Comparison of ENCODE assay signal across 7 cellular contexts in the genomic region with DNA sequence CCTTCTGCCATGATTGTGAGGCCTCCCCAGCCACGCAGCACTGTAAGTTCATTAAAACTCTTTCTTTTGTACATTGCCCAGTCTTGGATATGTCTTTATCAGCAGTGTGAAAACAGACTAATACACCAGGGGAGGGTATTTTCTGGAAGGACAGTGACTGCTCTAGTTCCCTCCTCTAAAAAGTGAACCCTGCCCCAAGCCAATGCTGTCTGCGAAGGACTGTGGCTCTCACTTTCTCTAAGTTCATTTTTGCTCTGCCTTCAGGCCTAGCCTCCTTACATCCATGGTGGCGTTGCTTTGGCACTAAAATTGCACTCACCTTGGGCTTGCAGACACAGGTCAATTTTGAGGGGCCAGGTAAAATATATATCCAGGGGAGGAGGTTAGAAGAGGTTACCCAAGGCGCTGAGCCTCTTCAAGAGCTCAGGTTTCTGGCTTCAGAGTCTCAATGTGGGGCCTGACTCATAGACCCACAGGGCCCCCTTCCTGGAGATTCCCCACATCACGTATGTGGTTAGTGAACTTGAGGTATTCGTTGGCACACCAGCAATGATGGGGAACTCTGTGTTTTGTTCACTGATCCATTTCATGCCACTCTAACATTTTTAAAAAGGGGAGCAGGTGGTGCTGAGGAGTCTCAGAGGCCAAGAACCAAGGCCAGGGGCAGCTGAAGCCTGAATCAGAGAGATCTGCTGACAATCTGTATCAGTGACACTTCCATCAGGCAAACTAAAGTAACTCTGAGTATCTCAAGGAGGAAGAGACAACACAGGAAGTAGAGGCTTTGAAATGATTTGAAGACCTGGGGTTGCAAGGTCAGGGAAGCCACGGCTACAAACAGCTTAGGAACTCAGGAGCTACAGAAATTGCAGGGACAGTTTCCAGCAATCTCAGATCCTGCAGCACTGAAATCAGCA.
A peak's percentile ranks its signal among the peaks of the same experiment; 100 is the strongest.
DNase-seq lines count a peak whose midpoint lies in the region; ATAC-seq lines count a peak whose summit lies in the region.

No MANE protein-coding gene starts in this region.

- peak overlapping the region; percentile 76 to 93 for H3K27ac Mint-ChIP-seq in effector memory CD8-positive, alpha-beta T cell

- peak; percentile 71 for DNase-seq in activated CD4-positive, alpha-beta T cell treated with anti-CD3 and anti-CD28 coated beads for 48 hours
- peak; percentile 19 to 22 (median 20) for DNase-seq in effector memory CD8-positive, alpha-beta T cell
- DNase-seq in stimulated activated naive CD8-positive, alpha-beta T cell treated with anti-CD3 and anti-CD28 coated beads, Interleukin-15, Interleukin-2, amounts not matched to agents 100 U/mL and 50 U/mL, for 24 hours, result peak; percentile 51
- DNase-seq in mesenteric fat pad (ENCODE audit: low spot score), result no peak
- DNase-seq in kidney glomerular epithelial cell (lab: John Stamatoyannopoulos, UW), result no peak

- peak overlapping the region; percentile 25 to 55 for H3K4me3 Mint-ChIP-seq in effector memory CD8-positive, alpha-beta T cell

- peak; percentile 62 for ATAC-seq in HG02884 (IDR thresholded peaks at IDR 0.05; ENCODE audit: unreplicated experiment)
- ATAC-seq in effector memory CD8-positive, alpha-beta T cell (replicated peaks), result peak; percentile 93
- ATAC-seq in stimulated activated naive CD8-positive, alpha-beta T cell treated with anti-CD3 and anti-CD28 coated beads, Interleukin-15, Interleukin-2, amounts not matched to agents 100 U/mL and 50 U/mL, for 24 hours, result peak; percentile 96
- ATAC-seq in HG03025 (IDR thresholded peaks at IDR 0.05; ENCODE audit: low FRiP score, unreplicated experiment), result no peak

- no peaks in the 10 kb centered on the region for H3K9me3 Mint-ChIP-seq in effector memory CD8-positive, alpha-beta T cell

- no peaks in the 10 kb centered on the region for H3K36me3 Mint-ChIP-seq in effector memory CD8-positive, alpha-beta T cell (ENCODE audit: insufficient read depth)

- peaks cover 6 to 8% of the 10 kb centered on the region in 2 donors for H3K27me3 Mint-ChIP-seq in effector memory CD8-positive, alpha-beta T cell

- peaks cover 20% of the 10 kb centered on the region in 2 donors for H3K4me1 Mint-ChIP-seq in effector memory CD8-positive, alpha-beta T cell (ENCODE audit: low read depth in 2 of 2)

Comparison
In these comparisons a context has a peak if more than half of its experiments do, and no peak if none do; other contexts are left out.
1. DNase-seq: peak in activated CD4-positive, alpha-beta T cell treated with anti-CD3 and anti-CD28 coated beads for 48 hours (single experiment), effector memory CD8-positive, alpha-beta T cell (3 of 3) and stimulated activated naive CD8-positive, alpha-beta T cell treated with anti-CD3 and anti-CD28 coated beads, Interleukin-15, Interleukin-2, amounts not matched to agents 100 U/mL and 50 U/mL, for 24 hours (single experiment); none in mesenteric fat pad (single experiment) and kidney glomerular epithelial cell (single experiment).